In the genomic region with DNA sequence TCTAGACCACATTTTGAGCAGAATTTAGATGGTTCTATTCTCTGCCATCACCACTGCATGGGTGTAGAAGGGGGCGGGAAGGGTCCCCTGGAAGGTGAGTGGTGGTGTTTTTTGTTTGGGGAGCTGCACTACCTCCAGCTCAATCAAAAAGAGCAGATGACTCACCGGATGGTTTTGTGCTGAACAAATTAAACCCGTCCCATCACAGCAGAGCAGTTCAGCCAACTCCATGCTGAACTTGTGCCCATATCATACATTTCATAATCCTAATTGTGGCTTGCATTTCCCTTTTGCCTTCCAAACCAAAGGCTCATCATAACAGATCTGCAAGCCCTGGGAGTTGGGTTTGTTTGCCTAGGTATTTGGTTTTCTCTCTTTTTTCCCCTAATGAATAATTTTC, we compare ENCODE assay signal across 18 cellular contexts. TPM values are rescaled to one million over a fixed set of nuclear protein-coding genes. Genes with fewer than 3 reads are reported as not detected.
DNase-seq lines count a peak whose midpoint lies in the region; ATAC-seq lines count a peak whose summit lies in the region.
"Had no signal": no experiment of that assay in that cellular context is flagged by ENCODE, and none has a peak within 500 bp of the region (broad histone marks: within the 10 kb centered on the region; RNA-seq: fewer than 3 reads in every experiment).

No MANE protein-coding gene starts in this region.

- DNase-seq in Daoy (ENCODE audit: low read depth) = peak; percentile 23
- DNase-seq in HS-5 (ENCODE audit: low read depth) = peak; percentile 52
- DNase-seq in cerebellar cortex (ENCODE audit: low spot score) = peak; percentile 37
- no peak for DNase-seq in sciatic nerve (ENCODE audit: low spot score)
- DNase-seq in activated CD4-positive, alpha-beta T cell treated with anti-CD3 and anti-CD28 coated beads for 4 hours = no peak
- DNase-seq in SW 1271 (lab: John Stamatoyannopoulos, UW) = no peak
- DNase-seq: CD4-positive, alpha-beta memory T cell; DMS153; H7; Kasumi-1; NCI-H1092 treated with DMSO at 0.1 percent for 48 hours; NCI-H146; NCI-H2029 treated with DMSO at 0.1 percent for 48 hours; NCI-H2171; NCI-H748 treated with DMSO at 0.1 percent for 48 hours; SHP77 had no signal

- intact Hi-C loops in sciatic nerve (cut with DNase I) = no loop called here

- ATAC-seq in sciatic nerve = peak; percentile 50
- ATAC-seq in HG02623 (IDR thresholded peaks at IDR 0.05; ENCODE audit: unreplicated experiment) = no peak

RNA-seq across cellular contexts. Expression of a gene that starts 53.0 kb away (rescaled TPM):
- not detected in 2 replicates for total RNA-seq in Daoy (2014; rRNA removed; shearing (Covaris generic))
- 0.22 TPM for total RNA-seq in sciatic nerve
- total RNA-seq: CD4-positive, alpha-beta memory T cell; H7; OCI-LY7 had no signal

Comparison
In these comparisons a context has a peak if more than half of its experiments do, and no peak if none do; other contexts are left out.
1. DNase-seq: peak in Daoy (single experiment), HS-5 (single experiment) and cerebellar cortex (single experiment); none in sciatic nerve (single experiment), activated CD4-positive, alpha-beta T cell treated with anti-CD3 and anti-CD28 coated beads for 4 hours (0 of 2) and SW 1271 (0 of 2).